In the genomic region with DNA sequence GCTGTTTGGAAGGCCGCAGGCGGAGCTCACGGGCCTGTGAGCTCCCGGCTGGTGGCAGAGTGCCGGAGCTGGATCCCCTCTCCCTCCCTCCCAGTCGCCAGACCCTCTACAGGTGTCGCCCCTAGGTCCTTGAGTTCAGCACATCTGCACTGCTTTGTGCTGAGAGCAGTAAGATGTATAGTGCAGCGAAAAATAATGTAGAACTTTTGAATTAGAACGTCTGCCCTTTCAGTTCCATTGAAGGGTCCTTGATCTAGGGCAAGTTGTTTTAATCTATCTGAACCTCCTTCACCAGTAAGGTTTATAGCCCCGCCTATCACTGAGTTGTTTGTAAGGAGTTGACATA, we compare ENCODE assay signal across 7 cellular contexts. TPM values are rescaled to one million over a fixed set of nuclear protein-coding genes. Genes with fewer than 3 reads are reported as not detected.
DNase-seq lines count a peak whose midpoint lies in the region; ATAC-seq and TF ChIP-seq lines count a peak whose summit lies in the region.
"Had no signal": no experiment of that assay in that cellular context is flagged by ENCODE, and none has a peak within 500 bp of the region (broad histone marks: within the 10 kb centered on the region; RNA-seq: fewer than 3 reads in every experiment).

No MANE protein-coding gene starts in this region.

- peak; percentile 70 for ATAC-seq in GM21723 (IDR thresholded peaks at IDR 0.05; ENCODE audit: unreplicated experiment)

- H3K36me3 ChIP-seq in SJSA1 (peaks cover 3% of the 10 kb centered on the region; the same call in 1 of the 2 replicates), iPS-18a (ENCODE audit: control insufficient read depth, low read depth, low read length) (peaks cover 24% of the 10 kb centered on the region)

- H3K4me1 ChIP-seq in SJSA1 (replicated peaks) (peaks cover 4% of the 10 kb centered on the region; the same call in 1 of the 2 replicates), iPS-18a (ENCODE audit: control insufficient read depth, low read depth, low read length) (no peaks in the 10 kb centered on the region)

- H3K9ac ChIP-seq in iPS-18a (ENCODE audit: low read length), result peak overlapping the region; percentile 87

- H3K27me3 ChIP-seq in SJSA1 (replicated peaks) (no peaks in the 10 kb centered on the region), iPS-18a (ENCODE audit: control insufficient read depth, insufficient read depth, low read length) (no peaks in the 10 kb centered on the region)

- DNase-seq in AG09309 (ENCODE audit: low read depth), result no peak
- no peak for DNase-seq in SJSA1 (ENCODE audit: low read depth in 1 of 2, low spot score in 2 of 2)
- DNase-seq in Ammon's horn (ENCODE audit: low spot score), result no peak
- no peak for DNase-seq in ureter (ENCODE audit: low spot score)

- H3K27ac ChIP-seq in SJSA1, result peak overlapping the region; percentile 87; the same call in 1 of the 2 replicates
- H3K27ac ChIP-seq in iPS-18a (ENCODE audit: low read length), result no peak overlapping the region

- H3K9me3 ChIP-seq in SJSA1 (replicated peaks), result no peaks in the 10 kb centered on the region
- H3K9me3 ChIP-seq in iPS-18a (ENCODE audit: control insufficient read depth, low read depth, low read length), result no peaks in the 10 kb centered on the region

- no peak for TF ChIP-seq CTCF in AG09309 (IDR thresholded peaks at IDR 0.05; ENCODE audit: control insufficient read depth, insufficient read depth, low read depth, low read length, missing control alignments)

- H3K4me3 ChIP-seq in AG09309 (ENCODE audit: control insufficient read depth, low read depth, low read length) (peak overlapping the region; percentile 94), SJSA1 (peak overlapping the region; percentile 72), iPS-18a (ENCODE audit: low read length) (peak overlapping the region; percentile 76)

RNA-seq across cellular contexts. Expression of a gene that starts 0.4 kb away (rescaled TPM):
- total RNA-seq in SJSA1 (2014; rRNA removed; shearing (Covaris generic)), result 7.6 and 12.5 TPM in 2 replicates
- total RNA-seq in ureter, result 13.9 TPM

RNA-seq across cellular contexts. Expression of a gene that starts 0.5 kb away (rescaled TPM):
- total RNA-seq in SJSA1 (2014; rRNA removed; shearing (Covaris generic)), result 9.6 and 13.4 TPM in 2 replicates
- total RNA-seq in ureter, result 26.1 TPM

RNA-seq across cellular contexts. Expression of a gene that starts 18.1 kb away (rescaled TPM):
- not detected in 2 replicates for total RNA-seq in SJSA1 (2014; rRNA removed; shearing (Covaris generic))
- not detected for total RNA-seq in ureter
- total RNA-seq: LHCN-M2 had no signal

RNA-seq across cellular contexts. Expression of a gene that starts 49.5 kb away (rescaled TPM):
- 3.0 and 3.2 TPM in 2 replicates for total RNA-seq in SJSA1 (2014; rRNA removed; shearing (Covaris generic))
- 6.6 TPM for total RNA-seq in ureter
